2 cellular contexts compared by ENCODE assay signal in genomic region chr2:46173030-46173429, GRCh38.
TF ChIP-seq lines count a peak whose summit lies in the region.

No MANE protein-coding gene starts in this region.

TF ChIP-seq in HCT116, 20 proteins besides CTCF, POLR2A, EP300 and RAD21 (continued from another document):
- TF ChIP-seq ZBTB33 (IDR thresholded peaks at IDR 0.05; ENCODE audit: extremely low read depth, insufficient replicate concordance, low read length) (no peak), YY1 (IDR thresholded peaks at IDR 0.05; ENCODE audit: extremely low read depth, insufficient replicate concordance, low read depth, low read length) (no peak), EZH2 (IDR thresholded peaks at IDR 0.05) (no peak), SIN3A (IDR thresholded peaks at IDR 0.05; ENCODE audit: low read depth) (no peak), FOSL1 (IDR thresholded peaks at IDR 0.05; ENCODE audit: low read depth) (no peak), EZH2phosphoT487 (IDR thresholded peaks at IDR 0.05; ENCODE audit: borderline replicate concordance) (no peak)

TF ChIP-seq in IMR-90, 13 proteins besides CTCF, POLR2A, EP300 and RAD21 (continued from another document):
- TF ChIP-seq RCOR1 (IDR thresholded peaks at IDR 0.05; ENCODE audit: insufficient replicate concordance, low read length) (no peak), FOS (IDR thresholded peaks at IDR 0.05; ENCODE audit: low read depth, low read length) (no peak), BHLHE40 (IDR thresholded peaks at IDR 0.05; ENCODE audit: low read depth, low read length) (no peak), CHD1 (IDR thresholded peaks at IDR 0.05; ENCODE audit: low read depth, low read length) (no peak), NFE2L2 (IDR thresholded peaks at IDR 0.05; ENCODE audit: low read depth, low read length) (no peak), SMC3 (IDR thresholded peaks at IDR 0.05; ENCODE audit: low read depth, low read length) (no peak), MXI1 (IDR thresholded peaks at IDR 0.05; ENCODE audit: borderline replicate concordance, low read depth, low read length) (no peak), CEBPB (IDR thresholded peaks at IDR 0.05; ENCODE audit: low read depth, low read length) (no peak), RFX5 (IDR thresholded peaks at IDR 0.05; ENCODE audit: low read depth, low read length) (no peak), MAFK (IDR thresholded peaks at IDR 0.05; ENCODE audit: low read depth, low read length) (no peak), ELK1 (IDR thresholded peaks at IDR 0.05; ENCODE audit: borderline replicate concordance, low read depth, low read length) (no peak)
